ENCODE assay signal across 16 cellular contexts in genomic region chr4:81215936-81216335, GRCh38. TPM values are rescaled to one million over a fixed set of nuclear protein-coding genes. Genes with fewer than 3 reads are reported as not detected.
A peak's percentile ranks its signal among the peaks of the same experiment; 100 is the strongest.
DNase-seq lines count a peak whose midpoint lies in the region; ATAC-seq and TF ChIP-seq lines count a peak whose summit lies in the region.
"Had no signal": no experiment of that assay in that cellular context is flagged by ENCODE, and none has a peak within 500 bp of the region (broad histone marks: within the 10 kb centered on the region; RNA-seq: fewer than 3 reads in every experiment).

No MANE protein-coding gene starts in this region.

- H3K4me1 ChIP-seq in ACC112 (ENCODE audit: control insufficient read depth, insufficient read depth, low read length, unreplicated experiment), result peaks cover 3% of the 10 kb centered on the region
- H3K4me1 ChIP-seq in HUES6 (ENCODE audit: control insufficient read depth, insufficient read depth, low read length), result no peaks in the 10 kb centered on the region
- peaks cover 5% of the 10 kb centered on the region for H3K4me1 ChIP-seq in lower lobe of right lung
- H3K4me1 ChIP-seq in tibial artery, result peaks cover 0 to 13% (median 10%) of the 10 kb centered on the region in 4 donors
- H3K4me1 ChIP-seq: BLaER1 treated with 17β-estradiol and CSF1 and Interleukin-3, amounts not matched to agents 10 nM and 100 nM had no signal

- DNase-seq in astrocyte of the cerebellum (ENCODE audit: low read depth) (no peak), lower lobe of right lung (no peak), DMS153 (lab: John Stamatoyannopoulos, UW) (no peak), tibial artery (no peak), HuH-7 (ENCODE audit: low spot score) (no peak), EL (no peak)
- DNase-seq: activated CD8-positive, alpha-beta memory T cell treated with anti-CD3 and anti-CD28 coated beads, Interleukin-2, amount 50 U/mL, for 48 hours; effector CD4-positive, alpha-beta T cell; MG63; NCI-H226; stimulated activated naive CD4-positive, alpha-beta T cell had no signal

- no peaks in the 10 kb centered on the region for H3K36me3 ChIP-seq in ACC112 (ENCODE audit: insufficient read depth, low read length)
- H3K36me3 ChIP-seq in HUES6 (ENCODE audit: control insufficient read depth, insufficient read depth, low read length), result no peaks in the 10 kb centered on the region
- H3K36me3 ChIP-seq in lower lobe of right lung, result no peaks in the 10 kb centered on the region
- H3K36me3 ChIP-seq in tibial artery, result no peaks in the 10 kb centered on the region
- H3K36me3 ChIP-seq: BLaER1 treated with 17β-estradiol and CSF1 and Interleukin-3, amounts not matched to agents 10 nM and 100 nM; MG63 had no signal

- peaks cover 5% of the 10 kb centered on the region for H3K27me3 ChIP-seq in ACC112 (ENCODE audit: insufficient read depth, low read length)
- H3K27me3 ChIP-seq in HUES6 (ENCODE audit: control insufficient read depth, insufficient read depth, low read length), result peaks cover 69% of the 10 kb centered on the region
- peaks cover 27% of the 10 kb centered on the region for H3K27me3 ChIP-seq in lower lobe of right lung (ENCODE audit: low read depth)
- H3K27me3 ChIP-seq in tibial artery, result peaks cover 0 to 19% of the 10 kb centered on the region in 2 donors
- H3K27me3 ChIP-seq: BLaER1 treated with 17β-estradiol and CSF1 and Interleukin-3, amounts not matched to agents 10 nM and 100 nM; MG63 had no signal

- no peaks in the 10 kb centered on the region for H3K79me2 ChIP-seq in ACC112 (ENCODE audit: control insufficient read depth, insufficient read depth, low read length, unreplicated experiment)

- H3K9me3 ChIP-seq in HUES6 (ENCODE audit: control insufficient read depth, insufficient read depth, low read depth, low read length), result no peaks in the 10 kb centered on the region
- no peaks in the 10 kb centered on the region for H3K9me3 ChIP-seq in lower lobe of right lung
- H3K9me3 ChIP-seq in tibial artery, result no peaks in the 10 kb centered on the region
- H3K9me3 ChIP-seq: MG63 had no signal

- TF ChIP-seq CTCF in astrocyte of the cerebellum (IDR thresholded peaks at IDR 0.05; ENCODE audit: low read depth, low read length, missing control alignments) (no peak), lower lobe of right lung (IDR thresholded peaks at IDR 0.05) (no peak), tibial artery (IDR thresholded peaks at IDR 0.05) (no peak)

- H3K4me3 ChIP-seq in ACC112 (ENCODE audit: low read depth, low read length), result no peak overlapping the region
- H3K4me3 ChIP-seq in HUES6 (ENCODE audit: low read depth, low read length), result peak overlapping the region; percentile 70
- peak overlapping the region; percentile 51 for H3K4me3 ChIP-seq in astrocyte of the cerebellum (ENCODE audit: low read depth, low read length)
- H3K4me3 ChIP-seq in lower lobe of right lung, result peak overlapping the region; percentile 51
- no peak overlapping the region for H3K4me3 ChIP-seq in tibial artery
- H3K4me3 ChIP-seq: BLaER1 treated with 17β-estradiol and CSF1 and Interleukin-3, amounts not matched to agents 10 nM and 100 nM; lung had no signal

- ATAC-seq in lower lobe of right lung, result no peak

- H3K27ac ChIP-seq in ACC112 (ENCODE audit: low read depth, low read length), result no peak overlapping the region
- H3K27ac ChIP-seq in HUES6 (ENCODE audit: low read depth, low read length), result no peak overlapping the region
- H3K27ac ChIP-seq in lower lobe of right lung, result no peak overlapping the region
- H3K27ac ChIP-seq in tibial artery, result no peak overlapping the region
- H3K27ac ChIP-seq: BLaER1 treated with 17β-estradiol and CSF1 and Interleukin-3, amounts not matched to agents 10 nM and 100 nM had no signal

- H3K9ac ChIP-seq in HUES6 (ENCODE audit: low read length), result no peak overlapping the region
- H3K9ac ChIP-seq: BLaER1 treated with 17β-estradiol and CSF1 and Interleukin-3, amounts not matched to agents 10 nM and 100 nM had no signal

- in situ Hi-C loops in astrocyte of the cerebellum (cut with HindIII; ENCODE audit: low sequenced_read_pairs), result no loop called here

- intact Hi-C loops in lower lobe of right lung (cut with DNase I) (no loop called here), tibial artery (cut with DNase I; ENCODE audit: low total_unique reads) (no loop called here)

- peak overlapping the region; percentile 88 for H2AFZ ChIP-seq in ACC112 (ENCODE audit: low read length, unreplicated experiment)

RNA-seq across cellular contexts. Expression of gene PRKG2, which starts 0.9 kb away (rescaled TPM):
- 6.4 TPM for total RNA-seq in lower lobe of right lung
- total RNA-seq: RPMI7951 had no signal

Comparison
In these comparisons a context has a peak if more than half of its experiments do, and no peak if none do; other contexts are left out.
1. H3K4me3 ChIP-seq: peak in HUES6 (single experiment), astrocyte of the cerebellum (single experiment) and lower lobe of right lung (single experiment); none in ACC112 (single experiment) and tibial artery (0 of 2).